ENCODE assay signal across 8 cellular contexts in the genomic region with DNA sequence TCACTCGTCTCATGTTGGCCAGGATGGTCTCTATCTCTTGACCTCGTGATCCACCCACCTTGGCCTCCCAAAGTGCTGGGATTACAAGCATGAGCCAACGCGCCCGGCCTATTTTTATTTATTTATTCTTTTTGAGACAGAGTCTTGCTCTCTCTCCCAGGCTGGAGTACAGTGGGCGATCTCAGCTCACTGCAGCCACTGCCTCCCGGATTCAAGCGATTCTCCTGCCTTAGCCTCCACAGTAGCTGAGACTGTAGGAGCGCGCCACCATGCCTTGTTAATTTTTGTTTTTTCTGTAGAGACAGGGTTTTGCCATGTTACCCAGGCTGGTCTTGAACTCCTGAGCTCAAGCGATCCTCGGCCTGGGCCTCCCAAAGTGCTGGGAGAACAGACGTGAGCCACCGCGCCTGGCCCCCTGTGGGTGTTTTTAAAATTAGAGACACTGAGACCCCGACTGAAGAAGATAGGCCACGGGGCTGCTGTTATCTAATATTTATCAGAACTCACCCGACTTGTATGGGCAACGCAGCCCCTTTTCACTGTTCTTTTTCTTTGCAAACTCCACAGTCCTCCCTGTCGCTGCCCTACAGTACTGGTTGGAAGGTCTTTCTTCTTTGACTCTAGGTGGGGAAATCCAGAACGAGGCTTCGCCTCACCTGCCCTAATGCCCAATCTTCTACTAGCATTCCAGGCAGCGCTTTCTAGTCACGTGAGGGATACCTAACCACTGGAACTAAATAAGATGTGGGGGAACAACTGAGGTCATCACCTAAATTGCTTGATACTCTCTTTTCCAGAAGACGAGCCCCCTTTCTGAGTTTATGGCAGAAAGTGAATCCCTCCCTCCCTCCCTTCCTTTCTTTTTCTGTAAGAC. TPM values are rescaled to one million over a fixed set of nuclear protein-coding genes. Genes with fewer than 3 reads are reported as not detected.
DNase-seq lines count a peak whose midpoint lies in the region; ATAC-seq and TF ChIP-seq lines count a peak whose summit lies in the region.

No MANE protein-coding gene starts in this region.

- TF ChIP-seq CTCF in lower lobe of right lung (IDR thresholded peaks at IDR 0.05): no peak
- TF ChIP-seq CTCF in PC-3 (conservative IDR thresholded peaks at IDR 0.05; ENCODE audit: low read depth, low read length): no peak
- no peak for TF ChIP-seq CTCF in GM10266 (IDR thresholded peaks at IDR 0.05; ENCODE audit: control insufficient read depth, insufficient read depth, low read depth, missing control alignments)

- H3K4me1 Mint-ChIP-seq in T-helper 2 cell treated with Interferon-gamma antibody and Interleukin-4, amounts not matched to agents 5 μg/mL and 100 μg/mL, for 36 hours (ENCODE audit: low read depth): peaks cover 29% of the 10 kb centered on the region
- peaks cover 25% of the 10 kb centered on the region for H3K4me1 Mint-ChIP-seq in activated naive CD8-positive, alpha-beta T cell treated with anti-CD3 and anti-CD28 coated beads for 36 hours

- CTCF ChIA-PET in PC-3 (lab: Charles Lee): no interaction called here

- H3K4me3 ChIP-seq in lower lobe of right lung (no peak overlapping the region), PC-3 (ENCODE audit: low read length) (no peak overlapping the region)

- no peaks in the 10 kb centered on the region for H3F3A ChIP-seq in PC-3 (ENCODE audit: low read length, unreplicated experiment)

- H2AFZ ChIP-seq in PC-3 (ENCODE audit: low read length): no peak overlapping the region

- BruUV-seq in PC-3 (replicated peaks; lab: Mats Ljungman, UMichigan): no TSS peak

- ATAC-seq in lower lobe of right lung (no peak), HG02678 (IDR thresholded peaks at IDR 0.05; ENCODE audit: unreplicated experiment) (no peak), PC-3 (no peak)

- no peaks in the 10 kb centered on the region for H3K36me3 Mint-ChIP-seq in T-helper 2 cell treated with Interferon-gamma antibody and Interleukin-4, amounts not matched to agents 5 μg/mL and 100 μg/mL, for 36 hours (ENCODE audit: low read depth)
- H3K36me3 Mint-ChIP-seq in activated naive CD8-positive, alpha-beta T cell treated with anti-CD3 and anti-CD28 coated beads for 36 hours: no peaks in the 10 kb centered on the region

- no peaks in the 10 kb centered on the region for H4K20me1 ChIP-seq in PC-3 (ENCODE audit: low read length)

- H3K4me2 ChIP-seq in PC-3 (ENCODE audit: low read length): no peak overlapping the region

- H3K9me3 Mint-ChIP-seq in T-helper 2 cell treated with Interferon-gamma antibody and Interleukin-4, amounts not matched to agents 5 μg/mL and 100 μg/mL, for 36 hours: no peaks in the 10 kb centered on the region
- H3K9me3 Mint-ChIP-seq in activated naive CD8-positive, alpha-beta T cell treated with anti-CD3 and anti-CD28 coated beads for 36 hours: no peaks in the 10 kb centered on the region

- H3K36me3 ChIP-seq in lower lobe of right lung (no peaks in the 10 kb centered on the region), PC-3 (ENCODE audit: low read depth, low read length) (no peaks in the 10 kb centered on the region)

- POLR2A ChIA-PET in PC-3 (lab: Charles Lee; ENCODE audit: unreplicated experiment): no interaction called here

- H3K27me3 ChIP-seq in lower lobe of right lung (ENCODE audit: low read depth) (no peaks in the 10 kb centered on the region), PC-3 (ENCODE audit: low read length) (no peaks in the 10 kb centered on the region)

- H3K9me3 ChIP-seq in lower lobe of right lung: no peaks in the 10 kb centered on the region
- H3K9me3 ChIP-seq in PC-3 (ENCODE audit: low read length): no peaks in the 10 kb centered on the region

- H3K27me3 Mint-ChIP-seq in T-helper 2 cell treated with Interferon-gamma antibody and Interleukin-4, amounts not matched to agents 5 μg/mL and 100 μg/mL, for 36 hours (ENCODE audit: low read depth): peaks cover 23% of the 10 kb centered on the region
- H3K27me3 Mint-ChIP-seq in activated naive CD8-positive, alpha-beta T cell treated with anti-CD3 and anti-CD28 coated beads for 36 hours: no peaks in the 10 kb centered on the region

- H3K9ac ChIP-seq in PC-3 (ENCODE audit: low read length): no peak overlapping the region

- intact Hi-C loops in lower lobe of right lung (cut with DNase I) (no loop called here), PC-3 (cut with micrococcal nuclease) (no loop called here)

- H3K27ac ChIP-seq in lower lobe of right lung (peak overlapping the region; percentile 99), PC-3 (ENCODE audit: low read length) (no peak overlapping the region)

- H3K9me2 ChIP-seq in PC-3 (replicated peaks; ENCODE audit: low read length): no peaks in the 10 kb centered on the region

- DNase-seq in T-helper 2 cell treated with Interferon-gamma antibody and Interleukin-4, amounts not matched to agents 5 μg/mL and 100 μg/mL, for 36 hours (ENCODE audit: low spot score): no peak
- DNase-seq in T-helper 2 cell: no peak
- DNase-seq in activated naive CD8-positive, alpha-beta T cell treated with anti-CD3 and anti-CD28 coated beads for 36 hours: no peak
- DNase-seq in lower lobe of right lung: peak; percentile 52
- peak; percentile 8 for DNase-seq in superior temporal gyrus (ENCODE audit: extremely low spot score)
- DNase-seq in PC-3: no peak
- no peak for DNase-seq in GM10266 (ENCODE audit: extremely low spot score)

- H3K4me1 ChIP-seq in lower lobe of right lung (peaks cover 21% of the 10 kb centered on the region), PC-3 (ENCODE audit: insufficient read depth, low read length) (peaks cover 10% of the 10 kb centered on the region)

- H3K79me2 ChIP-seq in PC-3 (ENCODE audit: low read length): peaks cover 16% of the 10 kb centered on the region; the same call in 1 of the 2 replicates

- H3K4me3 Mint-ChIP-seq in T-helper 2 cell treated with Interferon-gamma antibody and Interleukin-4, amounts not matched to agents 5 μg/mL and 100 μg/mL, for 36 hours: no peak overlapping the region
- H3K4me3 Mint-ChIP-seq in activated naive CD8-positive, alpha-beta T cell treated with anti-CD3 and anti-CD28 coated beads for 36 hours: peak overlapping the region; percentile 94

- peak overlapping the region; percentile 95 for H3K27ac Mint-ChIP-seq in T-helper 2 cell treated with Interferon-gamma antibody and Interleukin-4, amounts not matched to agents 5 μg/mL and 100 μg/mL, for 36 hours
- H3K27ac Mint-ChIP-seq in activated naive CD8-positive, alpha-beta T cell treated with anti-CD3 and anti-CD28 coated beads for 36 hours: peak overlapping the region; percentile 94

RNA-seq across cellular contexts. Expression of a gene that starts 1.3 kb away (rescaled TPM):
- total RNA-seq in activated naive CD8-positive, alpha-beta T cell treated with anti-CD3 and anti-CD28 coated beads for 36 hours: 1 to 10 TPM; 6.0 to 7.2 TPM
- 108 TPM for total RNA-seq in lower lobe of right lung
- 14.9 and 24.5 TPM in 2 replicates for total RNA-seq in PC-3 (2014; rRNA removed)

RNA-seq across cellular contexts. Expression of a gene that starts 32.5 kb away (rescaled TPM):
- total RNA-seq in activated naive CD8-positive, alpha-beta T cell treated with anti-CD3 and anti-CD28 coated beads for 36 hours: not detected
- 3.6 TPM for total RNA-seq in lower lobe of right lung
- not detected in 2 replicates for total RNA-seq in PC-3 (2014; rRNA removed)

RNA-seq across cellular contexts. Expression of a gene that starts 39.4 kb away (rescaled TPM):
- not detected for total RNA-seq in activated naive CD8-positive, alpha-beta T cell treated with anti-CD3 and anti-CD28 coated beads for 36 hours
- total RNA-seq in lower lobe of right lung: 172 TPM
- 0.80 TPM in 1 of 2 replicates, not detected in the other for total RNA-seq in PC-3 (2014; rRNA removed)

Comparison
In these comparisons a context has a peak if more than half of its experiments do, and no peak if none do; other contexts are left out.
1. DNase-seq: peak in lower lobe of right lung (single experiment) and superior temporal gyrus (single experiment); none in T-helper 2 cell treated with Interferon-gamma antibody and Interleukin-4, amounts not matched to agents 5 μg/mL and 100 μg/mL, for 36 hours (single experiment), T-helper 2 cell (0 of 5), activated naive CD8-positive, alpha-beta T cell treated with anti-CD3 and anti-CD28 coated beads for 36 hours (single experiment), PC-3 (single experiment) and GM10266 (single experiment).
2. RNA of a gene that starts 39.4 kb away (total RNA-seq): 172 TPM in lower lobe of right lung (single experiment); 0.80 TPM in PC-3 and not detected in activated naive CD8-positive, alpha-beta T cell treated with anti-CD3 and anti-CD28 coated beads for 36 hours; every median in the first group is over 10 times any median in the second.